In the genomic region with DNA sequence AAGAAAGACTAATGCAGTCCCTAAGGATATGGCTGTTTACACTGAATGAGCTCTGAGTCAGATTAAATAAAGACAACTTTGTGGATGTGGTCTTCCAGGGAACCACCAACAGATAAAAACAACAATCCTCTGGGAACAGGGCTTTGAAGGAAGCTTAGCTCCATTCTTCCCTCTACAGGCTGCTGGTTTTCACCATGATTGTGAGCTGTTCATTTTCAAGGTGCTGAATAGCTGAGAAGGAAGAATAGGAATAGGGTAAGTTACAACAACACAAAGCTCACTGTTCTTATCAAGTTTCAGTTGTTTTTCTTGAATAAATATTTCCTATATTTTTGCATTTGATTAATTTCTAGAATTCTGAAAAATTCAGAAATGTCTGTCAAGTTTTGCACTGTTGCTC, we compare ENCODE assay signal across 15 cellular contexts. TPM values are rescaled to one million over a fixed set of nuclear protein-coding genes. Genes with fewer than 3 reads are reported as not detected.
DNase-seq lines count a peak whose midpoint lies in the region; ATAC-seq, FAIRE-seq and TF ChIP-seq lines count a peak whose summit lies in the region.
"Had no signal": no experiment of that assay in that cellular context is flagged by ENCODE, and none has a peak within 500 bp of the region (broad histone marks: within the 10 kb centered on the region; RNA-seq: fewer than 3 reads in every experiment).

No MANE protein-coding gene starts in this region.

- no peak for TF ChIP-seq POLR2A in H54 (IDR thresholded peaks at IDR 0.05; ENCODE audit: low read depth, low read length)

- H3K4me3 Mint-ChIP-seq in WTC11 = no peak overlapping the region
- H3K4me3 Mint-ChIP-seq: CD14-positive monocyte had no signal

- peaks cover 17% of the 10 kb centered on the region for H3K27me3 ChIP-seq in A673 (replicated peaks; ENCODE audit: insufficient read depth, low read depth, low read length, poor library complexity)
- H3K27me3 ChIP-seq: testis had no signal

- POLR2A ChIA-PET in A673 (lab: Charles Lee; ENCODE audit: low non-redundant PET) = no interaction called here
- POLR2A ChIA-PET in WTC11 (lab: Charles Lee) = no interaction called here

- intact Hi-C loops in A673 (cut with micrococcal nuclease; ENCODE audit: unreplicated experiment) = no loop called here

- TF ChIP-seq CTCF in A673 (conservative IDR thresholded peaks at IDR 0.05; ENCODE audit: low read depth, low read length) = no peak; the same call in 1 of the 2 replicates
- no peak for TF ChIP-seq CTCF in WTC11 (IDR thresholded peaks at IDR 0.05)

- no peaks in the 10 kb centered on the region for H3K36me3 Mint-ChIP-seq in WTC11
- H3K36me3 Mint-ChIP-seq: CD14-positive monocyte, IgD-negative memory B cell had no signal

- ATAC-seq in WTC11 = peak; percentile 85
- ATAC-seq in HG03342 (IDR thresholded peaks at IDR 0.05; ENCODE audit: unreplicated experiment) = no peak

- FAIRE-seq in H54 (lab: Jason Lieb, UNC) = peak; percentile 94

- H3K4me1 ChIP-seq in A673 (ENCODE audit: insufficient read depth, low read length, poor library complexity, severe bottlenecking) = no peaks in the 10 kb centered on the region
- H3K4me1 ChIP-seq: SJSA1, testis had no signal

- no peaks in the 10 kb centered on the region for H3K36me3 ChIP-seq in A673 (ENCODE audit: insufficient read depth, low read length, poor library complexity, severe bottlenecking)
- H3K36me3 ChIP-seq: SJSA1 had no signal

- H3K4me1 Mint-ChIP-seq in WTC11 = no peaks in the 10 kb centered on the region
- H3K4me1 Mint-ChIP-seq: CD14-positive monocyte, IgD-negative memory B cell had no signal

- no peaks in the 10 kb centered on the region for H3K27me3 Mint-ChIP-seq in WTC11 (ENCODE audit: low read depth)

- CTCF ChIA-PET in A673 (lab: Charles Lee) (no interaction called here), WTC11 (lab: Charles Lee) (interaction anchor here (0.6 to 2.3 kb wide), 4 partner anchors 20 to 40 kb away, joined by 3 to 9 read pairs (median 6); no protein-coding TSS in a partner anchor)

- peaks cover 3% of the 10 kb centered on the region; the same call in 1 of the 2 replicates for H3K9me3 Mint-ChIP-seq in WTC11

- no peak overlapping the region for H3K27ac ChIP-seq in A673 (ENCODE audit: low read depth, low read length, poor library complexity, severe bottlenecking)
- H3K27ac ChIP-seq: SJSA1, testis had no signal

- DNase-seq in A673 (ENCODE audit: low spot score) (peak; percentile 17), H54 (ENCODE audit: insufficient read length, low spot score) (no peak), WTC11 (ENCODE audit: low spot score) (no peak), glomerular visceral epithelial cell (ENCODE audit: extremely low spot score) (peak; percentile 11), DMS153 treated with DMSO at 0.1 percent for 48 hours (lab: John Stamatoyannopoulos, UW; ENCODE audit: unreplicated experiment) (no peak), NCI-H2196 (lab: John Stamatoyannopoulos, UW; ENCODE audit: unreplicated experiment) (no peak), GM19238 (ENCODE audit: insufficient read length, low spot score) (no peak)
- DNase-seq: activated CD4-positive, alpha-beta T cell treated with anti-CD3 and anti-CD28 coated beads for 4 hours; activated gamma-delta T cell treated with Interleukin-2 at 50 U/mL for 16 hours; testis had no signal

- no peak overlapping the region for H3K4me3 ChIP-seq in A673 (ENCODE audit: low read depth, low read length, poor library complexity, severe bottlenecking)
- H3K4me3 ChIP-seq: SJSA1, testis had no signal

- H3K27ac Mint-ChIP-seq in WTC11 = no peak overlapping the region
- H3K27ac Mint-ChIP-seq: CD14-positive monocyte, IgD-negative memory B cell had no signal

- BruUV-seq in A673 (replicated peaks; lab: Mats Ljungman, UMichigan) = no TSS peak

- H3K9me3 ChIP-seq in A673 (ENCODE audit: low read depth, low read length, poor library complexity, severe bottlenecking) = no peaks in the 10 kb centered on the region
- H3K9me3 ChIP-seq: SJSA1, testis had no signal

TF ChIP-seq in WTC11, 78 proteins besides CTCF, POLR2A, EP300 and RAD21 (continues in another document):
- no peak for TF ChIP-seq ZBTB43 (CRISPR knock-in tag; IDR thresholded peaks at IDR 0.05)
- TF ChIP-seq OVOL2 (CRISPR knock-in tag; IDR thresholded peaks at IDR 0.05; ENCODE audit: borderline replicate concordance) = no peak
- TF ChIP-seq, protein P1, sequence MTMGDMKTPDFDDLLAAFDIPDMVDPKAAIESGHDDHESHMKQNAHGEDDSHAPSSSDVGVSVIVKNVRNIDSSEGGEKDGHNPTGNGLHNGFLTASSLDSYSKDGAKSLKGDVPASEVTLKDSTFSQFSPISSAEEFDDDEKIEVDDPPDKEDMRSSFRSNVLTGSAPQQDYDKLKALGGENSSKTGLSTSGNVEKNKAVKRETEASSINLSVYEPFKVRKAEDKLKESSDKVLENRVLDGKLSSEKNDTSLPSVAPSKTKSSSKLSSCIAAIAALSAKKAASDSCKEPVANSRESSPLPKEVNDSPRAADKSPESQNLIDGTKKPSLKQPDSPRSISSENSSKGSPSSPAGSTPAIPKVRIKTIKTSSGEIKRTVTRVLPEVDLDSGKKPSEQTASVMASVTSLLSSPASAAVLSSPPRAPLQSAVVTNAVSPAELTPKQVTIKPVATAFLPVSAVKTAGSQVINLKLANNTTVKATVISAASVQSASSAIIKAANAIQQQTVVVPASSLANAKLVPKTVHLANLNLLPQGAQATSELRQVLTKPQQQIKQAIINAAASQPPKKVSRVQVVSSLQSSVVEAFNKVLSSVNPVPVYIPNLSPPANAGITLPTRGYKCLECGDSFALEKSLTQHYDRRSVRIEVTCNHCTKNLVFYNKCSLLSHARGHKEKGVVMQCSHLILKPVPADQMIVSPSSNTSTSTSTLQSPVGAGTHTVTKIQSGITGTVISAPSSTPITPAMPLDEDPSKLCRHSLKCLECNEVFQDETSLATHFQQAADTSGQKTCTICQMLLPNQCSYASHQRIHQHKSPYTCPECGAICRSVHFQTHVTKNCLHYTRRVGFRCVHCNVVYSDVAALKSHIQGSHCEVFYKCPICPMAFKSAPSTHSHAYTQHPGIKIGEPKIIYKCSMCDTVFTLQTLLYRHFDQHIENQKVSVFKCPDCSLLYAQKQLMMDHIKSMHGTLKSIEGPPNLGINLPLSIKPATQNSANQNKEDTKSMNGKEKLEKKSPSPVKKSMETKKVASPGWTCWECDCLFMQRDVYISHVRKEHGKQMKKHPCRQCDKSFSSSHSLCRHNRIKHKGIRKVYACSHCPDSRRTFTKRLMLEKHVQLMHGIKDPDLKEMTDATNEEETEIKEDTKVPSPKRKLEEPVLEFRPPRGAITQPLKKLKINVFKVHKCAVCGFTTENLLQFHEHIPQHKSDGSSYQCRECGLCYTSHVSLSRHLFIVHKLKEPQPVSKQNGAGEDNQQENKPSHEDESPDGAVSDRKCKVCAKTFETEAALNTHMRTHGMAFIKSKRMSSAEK (CRISPR knock-in tag; IDR thresholded peaks at IDR 0.05; ENCODE audit: borderline replicate concordance) = no peak
- no peak for TF ChIP-seq NFATC4 (CRISPR knock-in tag; IDR thresholded peaks at IDR 0.05)
- TF ChIP-seq ZSCAN18 (CRISPR knock-in tag; IDR thresholded peaks at IDR 0.05) = no peak
- no peak for TF ChIP-seq FOXP4 (CRISPR knock-in tag; IDR thresholded peaks at IDR 0.05)
- no peak for TF ChIP-seq SOX15 (CRISPR knock-in tag; IDR thresholded peaks at IDR 0.05)

RNA-seq across cellular contexts. Expression of gene PTAR1, which starts 25.9 kb away (rescaled TPM):
- total RNA-seq in A673 (2021) = 60.9 and 61.5 TPM in 2 replicates
- total RNA-seq in WTC11 (2021) = 71.5 to 90.8 TPM (median 76.9 TPM) in 3 replicates

RNA-seq across cellular contexts. Expression of gene CFAP95, which starts 34.9 kb away (rescaled TPM):
- total RNA-seq in A673 (2021) (1.5 and 2.6 TPM in 2 replicates), WTC11 (2021) (11.2 to 29.2 TPM (median 11.5 TPM) in 3 replicates)
- total RNA-seq: omental fat pad, SJSA1 had no signal

Comparison
In these comparisons a context has a peak if more than half of its experiments do, and no peak if none do; other contexts are left out.
1. DNase-seq: peak in A673 (single experiment) and glomerular visceral epithelial cell (single experiment); none in H54 (single experiment), WTC11 (single experiment), DMS153 treated with DMSO at 0.1 percent for 48 hours (single experiment), NCI-H2196 (single experiment) and GM19238 (single experiment).